In the genomic region with DNA sequence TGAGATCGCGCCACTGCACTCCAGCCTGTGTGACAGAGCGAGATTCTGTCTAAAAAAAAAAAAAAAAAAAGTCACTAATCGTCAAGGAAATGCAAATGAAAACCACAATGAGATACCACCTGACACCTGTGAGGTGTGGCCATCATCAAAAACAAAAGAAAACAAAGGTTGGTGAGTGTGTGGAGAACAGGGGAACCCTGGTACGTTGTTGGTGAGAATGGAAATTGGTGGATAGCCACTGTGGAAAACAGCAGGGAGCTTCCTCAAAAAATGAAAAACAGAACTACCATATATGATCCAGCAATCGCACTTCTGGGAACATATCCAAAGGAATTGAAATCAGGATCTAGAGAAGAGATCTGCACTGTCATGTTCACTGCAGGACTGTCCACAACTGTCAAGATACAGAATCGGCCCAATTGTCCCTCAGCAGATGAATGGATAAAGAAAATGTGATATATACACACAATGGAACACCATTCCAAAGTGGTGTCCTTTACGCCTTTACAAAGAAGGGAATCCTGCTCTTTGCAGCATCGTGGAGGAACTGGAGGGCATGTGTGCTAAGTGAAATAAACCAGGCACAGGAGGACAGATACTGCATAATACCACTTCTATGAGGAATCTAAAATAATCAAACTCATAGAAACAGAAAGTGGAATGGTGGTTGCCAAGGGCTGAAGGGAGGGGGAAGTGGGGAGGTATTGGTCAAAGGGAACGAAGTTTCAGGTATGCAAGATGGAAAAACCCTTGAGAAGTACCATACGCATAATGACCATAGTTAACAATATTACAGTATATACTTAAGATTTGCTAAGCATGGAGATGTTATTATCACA, we compare ENCODE assay signal across 1 cellular context.
TF ChIP-seq lines count a peak whose summit lies in the region.

No MANE protein-coding gene starts in this region.

TF ChIP-seq in SK-N-SH, 30 proteins besides CTCF, POLR2A, EP300 and RAD21 (continued from another document):
- TF ChIP-seq, protein P1, sequence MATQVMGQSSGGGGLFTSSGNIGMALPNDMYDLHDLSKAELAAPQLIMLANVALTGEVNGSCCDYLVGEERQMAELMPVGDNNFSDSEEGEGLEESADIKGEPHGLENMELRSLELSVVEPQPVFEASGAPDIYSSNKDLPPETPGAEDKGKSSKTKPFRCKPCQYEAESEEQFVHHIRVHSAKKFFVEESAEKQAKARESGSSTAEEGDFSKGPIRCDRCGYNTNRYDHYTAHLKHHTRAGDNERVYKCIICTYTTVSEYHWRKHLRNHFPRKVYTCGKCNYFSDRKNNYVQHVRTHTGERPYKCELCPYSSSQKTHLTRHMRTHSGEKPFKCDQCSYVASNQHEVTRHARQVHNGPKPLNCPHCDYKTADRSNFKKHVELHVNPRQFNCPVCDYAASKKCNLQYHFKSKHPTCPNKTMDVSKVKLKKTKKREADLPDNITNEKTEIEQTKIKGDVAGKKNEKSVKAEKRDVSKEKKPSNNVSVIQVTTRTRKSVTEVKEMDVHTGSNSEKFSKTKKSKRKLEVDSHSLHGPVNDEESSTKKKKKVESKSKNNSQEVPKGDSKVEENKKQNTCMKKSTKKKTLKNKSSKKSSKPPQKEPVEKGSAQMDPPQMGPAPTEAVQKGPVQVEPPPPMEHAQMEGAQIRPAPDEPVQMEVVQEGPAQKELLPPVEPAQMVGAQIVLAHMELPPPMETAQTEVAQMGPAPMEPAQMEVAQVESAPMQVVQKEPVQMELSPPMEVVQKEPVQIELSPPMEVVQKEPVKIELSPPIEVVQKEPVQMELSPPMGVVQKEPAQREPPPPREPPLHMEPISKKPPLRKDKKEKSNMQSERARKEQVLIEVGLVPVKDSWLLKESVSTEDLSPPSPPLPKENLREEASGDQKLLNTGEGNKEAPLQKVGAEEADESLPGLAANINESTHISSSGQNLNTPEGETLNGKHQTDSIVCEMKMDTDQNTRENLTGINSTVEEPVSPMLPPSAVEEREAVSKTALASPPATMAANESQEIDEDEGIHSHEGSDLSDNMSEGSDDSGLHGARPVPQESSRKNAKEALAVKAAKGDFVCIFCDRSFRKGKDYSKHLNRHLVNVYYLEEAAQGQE (IDR thresholded peaks at IDR 0.05; ENCODE audit: low read depth, low read length), result no peak
- TF ChIP-seq JUND (IDR thresholded peaks at IDR 0.05) (no peak), CHD2 (IDR thresholded peaks at IDR 0.05; ENCODE audit: low read length, partially characterized antibody) (peak; percentile 36)
TF ChIP-seq in SK-N-SH: peak in this region for 5.
